In genomic region chr17:49191917-49192741, GRCh38 we compare ENCODE assay signal across 8 cellular contexts. TPM values are rescaled to one million over a fixed set of nuclear protein-coding genes. Genes with fewer than 3 reads are reported as not detected.
DNase-seq lines count a peak whose midpoint lies in the region; ATAC-seq and TF ChIP-seq lines count a peak whose summit lies in the region.

No MANE protein-coding gene starts in this region.

- H3K4me1 ChIP-seq in ascending aorta (peaks cover 0 to 3% of the 10 kb centered on the region in 2 donors), hepatocyte (ENCODE audit: insufficient read depth) (no peaks in the 10 kb centered on the region)

- H3K9me3 Mint-ChIP-seq in T-helper 2 cell treated with Interferon-gamma antibody and Interleukin-4, amounts not matched to agents 5 μg/mL and 100 μg/mL, for 36 hours, result no peaks in the 10 kb centered on the region

- peak overlapping the region; percentile 90 for H3K4me3 Mint-ChIP-seq in T-helper 2 cell treated with Interferon-gamma antibody and Interleukin-4, amounts not matched to agents 5 μg/mL and 100 μg/mL, for 36 hours

- H3K36me3 ChIP-seq in ascending aorta (no peaks in the 10 kb centered on the region), hepatocyte (replicated peaks; ENCODE audit: insufficient read depth, low read depth) (no peaks in the 10 kb centered on the region)

- DNase-seq in NCI-H1930 (lab: John Stamatoyannopoulos, UW) (peak; percentile 65 to 88), ascending aorta (ENCODE audit: low spot score in 2 of 2) (peak; percentile 79 to 98), hepatocyte (ENCODE audit: low spot score) (peak; percentile 93), retina (peak; percentile 99), ecto neural progenitor cell (ENCODE audit: low spot score) (no peak)
- DNase-seq in T-helper 2 cell treated with Interferon-gamma antibody and Interleukin-4, amounts not matched to agents 5 μg/mL and 100 μg/mL, for 36 hours (ENCODE audit: low spot score), result peak; percentile 83

- peak overlapping the region; percentile 92 to 99 for H3K27ac ChIP-seq in ascending aorta
- peak overlapping the region; percentile 96 for H3K27ac ChIP-seq in hepatocyte

- peaks cover 46% of the 10 kb centered on the region for H3K4me1 Mint-ChIP-seq in T-helper 2 cell treated with Interferon-gamma antibody and Interleukin-4, amounts not matched to agents 5 μg/mL and 100 μg/mL, for 36 hours (ENCODE audit: low read depth)

- H3K27me3 Mint-ChIP-seq in T-helper 2 cell treated with Interferon-gamma antibody and Interleukin-4, amounts not matched to agents 5 μg/mL and 100 μg/mL, for 36 hours (ENCODE audit: low read depth), result peaks cover 5% of the 10 kb centered on the region

- H3K9me3 ChIP-seq in ascending aorta (no peaks in the 10 kb centered on the region), hepatocyte (ENCODE audit: low read depth) (no peaks in the 10 kb centered on the region)

- no peaks in the 10 kb centered on the region for H3K27me3 ChIP-seq in ascending aorta
- no peaks in the 10 kb centered on the region for H3K27me3 ChIP-seq in hepatocyte

- peak in 2 of 3 experiments; percentile 8 to 36 for TF ChIP-seq CTCF in ascending aorta (IDR thresholded peaks at IDR 0.05)
- TF ChIP-seq CTCF in hepatocyte (IDR thresholded peaks at IDR 0.05; ENCODE audit: poor library complexity), result peak; percentile 39

- no peaks in the 10 kb centered on the region for H3K9me2 ChIP-seq in hepatocyte (replicated peaks; ENCODE audit: insufficient read depth)

- ATAC-seq in GM18498 (IDR thresholded peaks at IDR 0.05; ENCODE audit: unreplicated experiment), result peak; percentile 35
- peak; percentile 48 for ATAC-seq in HG02973 (IDR thresholded peaks at IDR 0.05; ENCODE audit: unreplicated experiment)

- H3K79me2 ChIP-seq in hepatocyte, result no peaks in the 10 kb centered on the region

- WGBS in hepatocyte (ENCODE audit: low lambda C conversion rate, missing lambda C conversion rate), result 1% methylated on average over 53 of the region's 53 CpGs

- no peaks in the 10 kb centered on the region for H3K36me3 Mint-ChIP-seq in T-helper 2 cell treated with Interferon-gamma antibody and Interleukin-4, amounts not matched to agents 5 μg/mL and 100 μg/mL, for 36 hours (ENCODE audit: low read depth)

- intact Hi-C loops in ascending aorta (cut with DNase I), result loop anchor here (1.0 to 10.0 kb wide), 3 partner anchors 223 to 1137 kb away; partner anchors contain the start of genes ATP5MC1 and PHB1

- H4K20me1 ChIP-seq in hepatocyte (ENCODE audit: insufficient read depth, poor library complexity, severe bottlenecking), result no peaks in the 10 kb centered on the region

- H3K4me2 ChIP-seq in hepatocyte, result peak overlapping the region; percentile 72

- peak overlapping the region; percentile 57 for H2AFZ ChIP-seq in hepatocyte

- H3K27ac Mint-ChIP-seq in T-helper 2 cell treated with Interferon-gamma antibody and Interleukin-4, amounts not matched to agents 5 μg/mL and 100 μg/mL, for 36 hours, result peak overlapping the region; percentile 97

- H3K4me3 ChIP-seq in ascending aorta, result peak overlapping the region; percentile 58 to 76
- H3K4me3 ChIP-seq in hepatocyte, result peak overlapping the region; percentile 77

RNA-seq across cellular contexts. Expression of gene GNGT2, which starts 18.2 kb away (rescaled TPM):
- total RNA-seq in ascending aorta (not detected), hepatocyte (0.96 TPM in 1 of 2 replicates, not detected in the other)
- 0.92 TPM in 1 of 2 replicates, not detected in the other for polyA plus RNA-seq in hepatocyte

RNA-seq across cellular contexts. Expression of gene ABI3, which starts 18.4 kb away (rescaled TPM):
- total RNA-seq in ascending aorta (35.1 TPM), hepatocyte (0.13 and 0.52 TPM in 2 replicates)
- 0.29 and 0.43 TPM in 2 replicates for polyA plus RNA-seq in hepatocyte

RNA-seq across cellular contexts. Expression of gene PHOSPHO1, which starts 38.5 kb away (rescaled TPM):
- total RNA-seq in ascending aorta (not detected), hepatocyte (not detected in 2 replicates)
- 0.54 TPM in 1 of 2 replicates, not detected in the other for polyA plus RNA-seq in hepatocyte

RNA-seq across cellular contexts. Expression of gene B4GALNT2, which starts 59.6 kb away (rescaled TPM):
- not detected for total RNA-seq in ascending aorta
- 1.3 and 2.2 TPM in 2 replicates for total RNA-seq in hepatocyte
- polyA plus RNA-seq in hepatocyte, result 0.40 and 0.88 TPM in 2 replicates

Comparison
In these comparisons a context has a peak if more than half of its experiments do, and no peak if none do; other contexts are left out.
1. RNA of gene ABI3, which starts 18.4 kb away (total RNA-seq): 35.1 TPM in ascending aorta (single experiment); 0.13 to 0.52 TPM in hepatocyte; every median in the first group is over 10 times any median in the second.